11 cellular contexts compared by ENCODE assay signal in the genomic region with DNA sequence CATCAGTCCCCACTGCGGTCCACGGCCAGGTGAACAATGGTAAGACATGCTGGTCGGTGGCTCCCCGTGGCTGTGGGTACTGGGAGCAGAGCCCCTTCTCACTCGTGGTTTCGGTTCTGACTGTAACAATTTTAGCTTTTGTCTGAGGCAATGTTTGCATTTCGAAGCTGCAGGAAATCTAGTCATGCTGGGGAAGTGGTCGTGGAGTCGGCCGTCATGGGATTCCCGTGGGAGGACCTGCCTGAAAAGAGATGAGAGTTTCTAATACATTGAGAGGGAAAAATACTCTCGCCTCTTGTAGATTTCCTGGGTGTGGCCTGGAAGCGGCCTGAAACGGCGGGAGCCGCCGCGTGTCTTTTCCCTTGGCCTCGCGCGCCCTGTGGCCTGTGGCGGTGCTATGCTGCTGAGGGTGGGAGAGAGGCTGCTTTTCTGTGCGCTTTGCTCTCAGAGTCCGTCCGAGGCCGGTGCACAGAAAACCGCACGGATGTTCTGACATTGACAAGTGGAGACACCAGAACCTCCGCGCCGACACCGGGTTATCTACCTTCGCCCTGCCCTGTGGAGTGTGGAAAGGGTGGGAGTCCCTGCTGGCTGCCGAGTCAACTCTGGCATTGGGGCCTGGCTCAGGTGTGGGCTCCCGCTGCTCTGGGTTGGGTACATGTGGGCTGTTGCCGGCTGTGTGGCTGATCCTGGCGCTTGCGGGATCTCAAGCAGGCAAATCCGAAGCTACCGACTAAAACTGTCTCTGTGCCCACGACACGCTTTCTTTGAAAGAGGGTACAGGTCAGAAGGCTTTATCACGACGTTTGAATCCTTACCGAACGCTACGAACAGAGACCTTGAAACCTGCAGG.
DNase-seq lines count a peak whose midpoint lies in the region; ATAC-seq, FAIRE-seq and TF ChIP-seq lines count a peak whose summit lies in the region.
"Had no signal": no experiment of that assay in that cellular context is flagged by ENCODE, and none has a peak within 500 bp of the region (broad histone marks: within the 10 kb centered on the region; RNA-seq: fewer than 3 reads in every experiment).

No MANE protein-coding gene starts in this region.

- peak overlapping the region; percentile 55 to 100 (median 77) for H3K4me2 ChIP-seq in BLaER1 treated with 17β-estradiol and CSF1 and Interleukin-3, amounts not matched to agents 10 nM and 100 nM
- H3K4me2 ChIP-seq: smooth muscle cell had no signal

- peak overlapping the region; percentile 52 to 99 (median 95); a peak in 21 of 22 replicates for H3K27ac ChIP-seq in BLaER1 treated with 17β-estradiol and CSF1 and Interleukin-3, amounts not matched to agents 10 nM and 100 nM

- peak overlapping the region; percentile 36 to 83 (median 69); a peak in 20 of 22 replicates for H3K9ac ChIP-seq in BLaER1 treated with 17β-estradiol and CSF1 and Interleukin-3, amounts not matched to agents 10 nM and 100 nM

- peak overlapping the region; percentile 35 for H3K27ac Mint-ChIP-seq in activated T-helper 1 cell treated with anti-CD3 and anti-CD28 coated beads, Interleukin-12 subunit alpha, Interleukin-12 subunit beta, Interleukin-2, Interleukin-4 antibody, amounts not matched to agents 30 ng/mL and 10 ng/mL and 1 ng/mL, durations not matched to agents 14 hours and 24 hours and 36 hours
- peak overlapping the region; percentile 51 to 94 (median 84) for H3K27ac Mint-ChIP-seq in naive B cell

- peak overlapping the region in 8 of 10 experiments; percentile 13 to 55 (median 46); a peak in 14 of 20 replicates for H3K4me3 ChIP-seq in BLaER1 treated with 17β-estradiol and CSF1 and Interleukin-3, amounts not matched to agents 10 nM and 100 nM
- H3K4me3 ChIP-seq: smooth muscle cell had no signal

- H4K20me1 ChIP-seq in BLaER1 treated with 17β-estradiol and CSF1 and Interleukin-3, amounts not matched to agents 10 nM and 100 nM = peaks cover 0 to 29% (median 17%) of the 10 kb centered on the region in 11 experiments; a peak in 13 of 22 replicates

- peak overlapping the region; percentile 39 for H3K4me3 Mint-ChIP-seq in activated T-helper 1 cell treated with anti-CD3 and anti-CD28 coated beads, Interleukin-12 subunit alpha, Interleukin-12 subunit beta, Interleukin-2, Interleukin-4 antibody, amounts not matched to agents 30 ng/mL and 10 ng/mL and 1 ng/mL, durations not matched to agents 14 hours and 24 hours and 36 hours
- H3K4me3 Mint-ChIP-seq in naive B cell = no peak overlapping the region

- intact Hi-C loops in activated T-helper 1 cell treated with anti-CD3 and anti-CD28 coated beads, Interleukin-12 subunit alpha, Interleukin-12 subunit beta, Interleukin-2, Interleukin-4 antibody, amounts not matched to agents 30 ng/mL and 10 ng/mL and 1 ng/mL, durations not matched to agents 14 hours and 24 hours and 36 hours (cut with micrococcal nuclease) = no loop called here

- peaks cover 32% of the 10 kb centered on the region for H3K36me3 Mint-ChIP-seq in activated T-helper 1 cell treated with anti-CD3 and anti-CD28 coated beads, Interleukin-12 subunit alpha, Interleukin-12 subunit beta, Interleukin-2, Interleukin-4 antibody, amounts not matched to agents 30 ng/mL and 10 ng/mL and 1 ng/mL, durations not matched to agents 14 hours and 24 hours and 36 hours (ENCODE audit: low read depth)
- peaks cover 7 to 8% of the 10 kb centered on the region in 2 donors for H3K36me3 Mint-ChIP-seq in naive B cell

- H3K36me3 ChIP-seq in BLaER1 treated with 17β-estradiol and CSF1 and Interleukin-3, amounts not matched to agents 10 nM and 100 nM = peaks cover 52 to 77% (median 64%) of the 10 kb centered on the region in 11 experiments

- peaks cover 20% of the 10 kb centered on the region for H3K4me1 Mint-ChIP-seq in activated T-helper 1 cell treated with anti-CD3 and anti-CD28 coated beads, Interleukin-12 subunit alpha, Interleukin-12 subunit beta, Interleukin-2, Interleukin-4 antibody, amounts not matched to agents 30 ng/mL and 10 ng/mL and 1 ng/mL, durations not matched to agents 14 hours and 24 hours and 36 hours (ENCODE audit: low read depth)
- peaks cover 16 to 24% (median 19%) of the 10 kb centered on the region in 3 donors for H3K4me1 Mint-ChIP-seq in naive B cell

- peak; percentile 35 for FAIRE-seq in GM12891 (lab: Jason Lieb, UNC)

- H3K27me3 Mint-ChIP-seq in activated T-helper 1 cell treated with anti-CD3 and anti-CD28 coated beads, Interleukin-12 subunit alpha, Interleukin-12 subunit beta, Interleukin-2, Interleukin-4 antibody, amounts not matched to agents 30 ng/mL and 10 ng/mL and 1 ng/mL, durations not matched to agents 14 hours and 24 hours and 36 hours (ENCODE audit: insufficient read depth) = no peaks in the 10 kb centered on the region
- no peaks in the 10 kb centered on the region for H3K27me3 Mint-ChIP-seq in naive B cell

- no peak for ATAC-seq in naive B cell (ENCODE audit: low read depth in 2 of 2)
- no peak for ATAC-seq in GM21447 (IDR thresholded peaks at IDR 0.05; ENCODE audit: unreplicated experiment)
- ATAC-seq in GM19328 (IDR thresholded peaks at IDR 0.05; ENCODE audit: unreplicated experiment) = no peak

- H3K27me3 ChIP-seq in BLaER1 treated with 17β-estradiol and CSF1 and Interleukin-3, amounts not matched to agents 10 nM and 100 nM = no peaks in the 10 kb centered on the region

- TF ChIP-seq POLR2A in GM12891 (IDR thresholded peaks at IDR 0.05; ENCODE audit: low read depth, low read length) = no peak

- DNase-seq in GM12891 (ENCODE audit: insufficient read length, low spot score) = no peak
- DNase-seq in activated T-helper 1 cell treated with anti-CD3 and anti-CD28 coated beads, Interleukin-12 subunit alpha, Interleukin-12 subunit beta, Interleukin-2, Interleukin-4 antibody, amounts not matched to agents 30 ng/mL and 10 ng/mL and 1 ng/mL, durations not matched to agents 14 hours and 24 hours and 36 hours (ENCODE audit: low spot score) = no peak
- no peak for DNase-seq in naive B cell
- no peak for DNase-seq in dedifferentiated amniotic fluid mesenchymal stem cell (ENCODE audit: extremely low spot score)
- DNase-seq in GM19238 (ENCODE audit: insufficient read length, low spot score) = no peak
- DNase-seq: activated T-cell treated with anti-CD3 and anti-CD28 coated beads for 4 hours, NCI-H1105 had no signal

- H3K4me1 ChIP-seq in BLaER1 treated with 17β-estradiol and CSF1 and Interleukin-3, amounts not matched to agents 10 nM and 100 nM = peaks cover 63 to 92% (median 86%) of the 10 kb centered on the region in 10 experiments

- H3K9me3 Mint-ChIP-seq in activated T-helper 1 cell treated with anti-CD3 and anti-CD28 coated beads, Interleukin-12 subunit alpha, Interleukin-12 subunit beta, Interleukin-2, Interleukin-4 antibody, amounts not matched to agents 30 ng/mL and 10 ng/mL and 1 ng/mL, durations not matched to agents 14 hours and 24 hours and 36 hours = no peaks in the 10 kb centered on the region
- no peaks in the 10 kb centered on the region for H3K9me3 Mint-ChIP-seq in naive B cell

- H3K9me3 ChIP-seq in BLaER1 treated with 17β-estradiol and CSF1 and Interleukin-3, amounts not matched to agents 10 nM and 100 nM (replicated peaks in 1 of 11) = no peaks in the 10 kb centered on the region

TF ChIP-seq in GM12891, 5 proteins besides CTCF, POLR2A, EP300 and RAD21:
- TF ChIP-seq POU2F2 (IDR thresholded peaks at IDR 0.05; ENCODE audit: low read depth, low read length) = no peak
- TF ChIP-seq SPI1 (IDR thresholded peaks at IDR 0.05; ENCODE audit: low read depth, low read length) = no peak
- TF ChIP-seq POLR2AphosphoS5 (IDR thresholded peaks at IDR 0.05; ENCODE audit: low read depth, low read length) = no peak
- no peak for TF ChIP-seq TAF1 (IDR thresholded peaks at IDR 0.05; ENCODE audit: low read depth, low read length)
- TF ChIP-seq PAX5 (IDR thresholded peaks at IDR 0.05; ENCODE audit: insufficient read depth, low read length, severe bottlenecking) = no peak
